Comparison of ENCODE assay signal across 14 cellular contexts in genomic region chr19:48913114-48913513, GRCh38. TPM values are rescaled to one million over a fixed set of nuclear protein-coding genes. Genes with fewer than 3 reads are reported as not detected.
A peak's percentile ranks its signal among the peaks of the same experiment; 100 is the strongest.
DNase-seq lines count a peak whose midpoint lies in the region; ATAC-seq and TF ChIP-seq lines count a peak whose summit lies in the region.
"Had no signal": no experiment of that assay in that cellular context is flagged by ENCODE, and none has a peak within 500 bp of the region (broad histone marks: within the 10 kb centered on the region; RNA-seq: fewer than 3 reads in every experiment).

No MANE protein-coding gene starts in this region.

- H2BK5ac ChIP-seq in H9 (ENCODE audit: insufficient read length, low read length) = no peak overlapping the region

- H3K27ac Mint-ChIP-seq in H9 (peak overlapping the region in 2 of 3 experiments; percentile 58 to 75; a peak in 2 of 7 replicates), T-cell (no peak overlapping the region)
- H3K27ac Mint-ChIP-seq: activated T-helper 2 cell treated with anti-CD3 and anti-CD28 coated beads, Interferon-gamma antibody, Interleukin-2, Interleukin-4, amounts not matched to agents 10 μg/mL and 5 μg/mL and 100 μg/mL, durations not matched to agents 14 hours and 24 hours and 36 hours had no signal

- H3K23me2 ChIP-seq in H9 (ENCODE audit: insufficient read length, low read depth, low read length, poor library complexity, severe bottlenecking) = no peaks in the 10 kb centered on the region

- no peak overlapping the region for H2AFZ ChIP-seq in H9 (ENCODE audit: low read length)

- H3K4me2 ChIP-seq in H9 (ENCODE audit: insufficient read depth, insufficient read length, low read length) = no peak overlapping the region
- H3K4me2 ChIP-seq: smooth muscle cell had no signal

- H4K8ac ChIP-seq in H9 (replicated peaks; ENCODE audit: insufficient read length, low read depth, low read length) = no peak overlapping the region

- H3K79me2 ChIP-seq in H9 (ENCODE audit: insufficient read depth, low read length) = no peaks in the 10 kb centered on the region

- H2BK120ac ChIP-seq in H9 (ENCODE audit: low read depth, low read length, poor library complexity, severe bottlenecking) = no peak overlapping the region

- H3K9me3 ChIP-seq in H9 (ENCODE audit: control insufficient read depth, low read depth, low read length) (no peaks in the 10 kb centered on the region), mucosa of descending colon (no peaks in the 10 kb centered on the region), adrenal gland (replicated peaks in 1 of 3) (no peaks in the 10 kb centered on the region), MG63 (no peaks in the 10 kb centered on the region)

- no peaks in the 10 kb centered on the region for H3K79me1 ChIP-seq in H9 (ENCODE audit: insufficient read depth, low read depth, low read length, poor library complexity, severe bottlenecking)

- TF ChIP-seq CTCF in H9 (conservative IDR thresholded peaks at IDR 0.05) = no peak
- TF ChIP-seq CTCF in mucosa of descending colon (IDR thresholded peaks at IDR 0.05) = no peak
- no peak for TF ChIP-seq CTCF in adrenal gland (IDR thresholded peaks at IDR 0.05)

- no peak overlapping the region for H3K14ac ChIP-seq in H9 (ENCODE audit: insufficient read depth, low read length)

- no peak overlapping the region for H3K9ac ChIP-seq in H9 (ENCODE audit: extremely low read depth, insufficient read length, low read length)

- H3K4me3 ChIP-seq in mucosa of descending colon = no peak overlapping the region
- no peak overlapping the region for H3K4me3 ChIP-seq in adrenal gland
- no peak overlapping the region for H3K4me3 ChIP-seq in MG63
- H3K4me3 ChIP-seq: smooth muscle cell had no signal

- CTCF ChIA-PET in T-cell (lab: Charles Lee) = no interaction called here

- ATAC-seq in T-cell (replicated peaks in 1 of 4) (peak; percentile 43 to 83 (median 52)), mucosa of descending colon (peak; percentile 53)

- H4K91ac ChIP-seq in H9 (ENCODE audit: insufficient read length, low read depth, low read length) = no peak overlapping the region

- H3K36me3 Mint-ChIP-seq in H9 (ENCODE audit: insufficient read depth in 1 of 3, low read depth in 3 of 3) = peaks cover 41 to 68% (median 64%) of the 10 kb centered on the region in 3 experiments
- peaks cover 37% of the 10 kb centered on the region for H3K36me3 Mint-ChIP-seq in T-cell

- H3K27me3 Mint-ChIP-seq in H9 (ENCODE audit: low read depth) (no peaks in the 10 kb centered on the region), T-cell (no peaks in the 10 kb centered on the region)

- no peak overlapping the region for H2BK12ac ChIP-seq in H9 (ENCODE audit: insufficient read length, low read depth, low read length)

- no peaks in the 10 kb centered on the region for H3K27me3 ChIP-seq in H9 (ENCODE audit: insufficient read depth, low read length)
- H3K27me3 ChIP-seq in adrenal gland = no peaks in the 10 kb centered on the region
- H3K27me3 ChIP-seq in MG63 = no peaks in the 10 kb centered on the region

- no peak overlapping the region for H3K4ac ChIP-seq in H9 (ENCODE audit: low read depth, low read length)

- no peak overlapping the region for H3K23ac ChIP-seq in H9 (ENCODE audit: insufficient read length, low read depth, low read length)

- no peaks in the 10 kb centered on the region for H3K4me1 Mint-ChIP-seq in H9
- H3K4me1 Mint-ChIP-seq in T-cell = no peaks in the 10 kb centered on the region

- DNase-seq in NCI-H82 (lab: John Stamatoyannopoulos, UW) (peak; percentile 66), NCI-H82 treated with DMSO at 0.1 percent for 48 hours (lab: John Stamatoyannopoulos, UW; ENCODE audit: unreplicated experiment) (no peak), H9 (no peak), T-cell (peak in 13 of 34 experiments; percentile 12 to 38 (median 22)), mucosa of descending colon (no peak), NK-92 (lab: John Stamatoyannopoulos, UW; ENCODE audit: unreplicated experiment) (no peak), adrenal gland (no peak), MG63 (no peak)
- DNase-seq: cortex of kidney, NCI-H446 treated with DMSO at 0.1 percent for 48 hours, T-helper 1 cell had no signal

- no CpG with 5 or more reads among the region's 7 CpGs for WGBS in H9 (ENCODE audit: extremely low coverage, insufficient read length, low lambda C conversion rate)
- 96 to 98% (median 97%) methylated on average over 7 of the region's 7 CpGs for WGBS in adrenal gland, 4 donors

- no peaks in the 10 kb centered on the region for H4K20me1 ChIP-seq in H9 (ENCODE audit: control insufficient read depth, insufficient read depth, insufficient read length)

- H3K4me3 Mint-ChIP-seq in H9 (no peak overlapping the region), T-cell (no peak overlapping the region)

- no peaks in the 10 kb centered on the region for H3K9me3 Mint-ChIP-seq in H9
- no peaks in the 10 kb centered on the region for H3K9me3 Mint-ChIP-seq in T-cell
- H3K9me3 Mint-ChIP-seq: activated T-helper 2 cell treated with anti-CD3 and anti-CD28 coated beads, Interferon-gamma antibody, Interleukin-2, Interleukin-4, amounts not matched to agents 10 μg/mL and 5 μg/mL and 100 μg/mL, durations not matched to agents 14 hours and 24 hours and 36 hours had no signal

- POLR2A ChIA-PET in T-cell (lab: Charles Lee) = no interaction called here

- no peak overlapping the region for H2BK15ac ChIP-seq in H9 (ENCODE audit: low read depth, low read length)

- no peak for TF ChIP-seq POLR2A in adrenal gland (IDR thresholded peaks at IDR 0.05)

- no peak overlapping the region for H3K56ac ChIP-seq in H9 (ENCODE audit: insufficient read length, low read depth, low read length)

- no peak overlapping the region for H2BK20ac ChIP-seq in H9 (ENCODE audit: low read depth, low read length, poor library complexity, severe bottlenecking)

- no peak overlapping the region for H3K18ac ChIP-seq in H9 (ENCODE audit: insufficient read length, low read depth, low read length)

- intact Hi-C loops in mucosa of descending colon (cut with DNase I, micrococcal nuclease) (no loop called here), adrenal gland (cut with DNase I) (no loop called here)

- no peak overlapping the region for H2AK5ac ChIP-seq in H9 (ENCODE audit: insufficient read length, low read length)

- H3T11ph ChIP-seq in H9 (ENCODE audit: low read length) = no peak overlapping the region

- H3K4me1 ChIP-seq in H9 (ENCODE audit: insufficient read depth, low read length) (no peaks in the 10 kb centered on the region), mucosa of descending colon (ENCODE audit: low read depth) (no peaks in the 10 kb centered on the region), adrenal gland (replicated peaks in 1 of 2) (no peaks in the 10 kb centered on the region)

- H3K27ac ChIP-seq in H9 (ENCODE audit: insufficient read length, low read depth, low read length) (no peak overlapping the region), adrenal gland (no peak overlapping the region)

- no peaks in the 10 kb centered on the region for H3K36me3 ChIP-seq in mucosa of descending colon (ENCODE audit: low read depth)
- H3K36me3 ChIP-seq in adrenal gland (replicated peaks in 1 of 2) = peaks cover 0 to 86% of the 10 kb centered on the region in 2 donors
- peaks cover 68% of the 10 kb centered on the region for H3K36me3 ChIP-seq in MG63

- H4K5ac ChIP-seq in H9 (ENCODE audit: insufficient read length, low read depth, low read length) = no peak overlapping the region

RNA-seq across cellular contexts. Expression of gene NUCB1, which starts 13.0 kb away (rescaled TPM):
- total RNA-seq in H9 (2021) = 125 and 131 TPM in 2 replicates
- total RNA-seq in T-cell = 100 to 1,000 TPM; 122 to 177 (median 165) TPM
- 100 to 1,000 TPM; 171 to 219 (median 205) TPM for total RNA-seq in mucosa of descending colon
- 100 to 1,000 TPM; 204 to 581 (median 323) TPM for total RNA-seq in adrenal gland
- polyA plus RNA-seq in adrenal gland = 100 to 1,000 TPM in 2 of 3 donors, 10 to 100 TPM in 1; 98.8 to 189 (median 175) TPM
- 157 and 236 TPM in 2 replicates for total RNA-seq in MG63 (2014; rRNA removed; shearing (Covaris generic); ENCODE audit: low replicate concordance)

RNA-seq across cellular contexts. Expression of gene TULP2, which starts 14.6 kb away (rescaled TPM):
- total RNA-seq in H9 (2021) (0.94 and 1.0 TPM in 2 replicates), T-cell (under 1 TPM in 1 of 5 donors, not detected in 4; 0.26 TPM), mucosa of descending colon (under 1 TPM in 1 of 3 donors, not detected in 2; 0.32 TPM), adrenal gland (under 1 TPM in 4 of 8 donors, not detected in 4; 0.14 to 0.72 (median 0.48) TPM)
- under 1 TPM in 1 of 3 donors, not detected in 2; 0.07 TPM for polyA plus RNA-seq in adrenal gland
- total RNA-seq in MG63 (2014; rRNA removed; shearing (Covaris generic); ENCODE audit: low replicate concordance) = not detected in 2 replicates
- total RNA-seq: activated T-helper 2 cell treated with anti-CD3 and anti-CD28 coated beads, Interferon-gamma antibody, Interleukin-2, Interleukin-4, amounts not matched to agents 10 μg/mL and 5 μg/mL and 100 μg/mL, durations not matched to agents 14 hours and 24 hours and 36 hours; HT1080; smooth muscle cell had no signal

RNA-seq across cellular contexts. Expression of gene DHDH, which starts 20.4 kb away (rescaled TPM):
- 1.4 and 2.0 TPM in 2 replicates for total RNA-seq in H9 (2021)
- 1 to 10 TPM in 4 of 5 donors, under 1 TPM in 1; 0.93 to 1.7 (median 1.2) TPM for total RNA-seq in T-cell
- under 1 TPM in 1 of 3 donors, not detected in 2; 0.52 TPM for total RNA-seq in mucosa of descending colon
- total RNA-seq in adrenal gland = under 1 TPM in 3 of 8 donors, not detected in 5; 0.29 to 0.56 (median 0.38) TPM
- polyA plus RNA-seq in adrenal gland = 1 to 10 TPM in 1 of 3 donors, under 1 TPM in 2; 0.27 to 2.8 (median 0.47) TPM
- total RNA-seq in MG63 (2014; rRNA removed; shearing (Covaris generic); ENCODE audit: low replicate concordance) = not detected in 2 replicates
- total RNA-seq: activated T-helper 2 cell treated with anti-CD3 and anti-CD28 coated beads, Interferon-gamma antibody, Interleukin-2, Interleukin-4, amounts not matched to agents 10 μg/mL and 5 μg/mL and 100 μg/mL, durations not matched to agents 14 hours and 24 hours and 36 hours; HT1080 had no signal

RNA-seq across cellular contexts. Expression of gene PPP1R15A, which starts 40.9 kb away (rescaled TPM):
- total RNA-seq in H9 (2021) = 17.2 and 17.5 TPM in 2 replicates
- total RNA-seq in T-cell = 100 to 1,000 TPM in 2 of 5 donors, 10 to 100 TPM in 3; 74.4 to 713 (median 93.6) TPM
- total RNA-seq in mucosa of descending colon = 10 to 100 TPM; 31.8 to 47.7 (median 44.6) TPM
- 10 to 100 TPM; 29.5 to 54.6 (median 41.5) TPM for total RNA-seq in adrenal gland
- 100 to 1,000 TPM in 1 of 3 donors, 10 to 100 TPM in 2; 49.2 to 174 (median 73.3) TPM for polyA plus RNA-seq in adrenal gland
- 26.1 and 36.4 TPM in 2 replicates for total RNA-seq in MG63 (2014; rRNA removed; shearing (Covaris generic); ENCODE audit: low replicate concordance)

RNA-seq across cellular contexts. Expression of gene BAX, which starts 41.6 kb away (rescaled TPM):
- 310 and 315 TPM in 2 replicates for total RNA-seq in H9 (2021)
- total RNA-seq in T-cell = 100 to 1,000 TPM in 3 of 5 donors, 10 to 100 TPM in 2; 76.6 to 201 (median 183) TPM
- total RNA-seq in mucosa of descending colon = 100 to 1,000 TPM in 2 of 3 donors, 10 to 100 TPM in 1; 90.2 to 128 (median 125) TPM
- 10 to 100 TPM; 18.1 to 79.0 (median 58.0) TPM for total RNA-seq in adrenal gland
- 10 to 100 TPM; 21.5 to 61.3 (median 41.0) TPM for polyA plus RNA-seq in adrenal gland
- 38.2 and 61.4 TPM in 2 replicates for total RNA-seq in MG63 (2014; rRNA removed; shearing (Covaris generic); ENCODE audit: low replicate concordance)

Comparison
In these comparisons a context has a peak if more than half of its experiments do, and no peak if none do; other contexts are left out.
1. H3K27ac Mint-ChIP-seq: peak in H9 (2 of 3); none in T-cell (0 of 2).